Comparison of ENCODE assay signal across 27 cellular contexts in the genomic region with DNA sequence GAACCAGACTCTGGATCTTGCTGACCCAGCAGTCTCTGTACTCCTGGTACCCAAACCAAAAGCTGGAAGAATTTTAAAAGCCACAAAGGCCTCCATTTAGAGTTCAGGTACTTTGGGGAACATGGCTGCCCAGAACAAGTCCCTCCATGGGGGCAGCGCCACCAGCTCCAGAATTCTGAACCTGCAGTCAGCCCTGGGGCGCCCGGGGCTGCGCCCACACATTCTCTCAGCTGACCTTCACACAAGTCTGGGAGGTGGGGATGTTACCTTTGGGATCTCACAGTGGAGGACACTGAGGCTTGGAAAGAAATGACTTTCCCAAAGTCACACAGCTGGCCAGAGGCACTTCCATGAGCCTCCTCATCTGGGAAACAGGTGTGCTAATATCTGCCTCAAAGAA.
"Had no signal": no experiment of that assay in that cellular context is flagged by ENCODE, and none has a peak within 500 bp of the region (broad histone marks: within the 10 kb centered on the region; RNA-seq: fewer than 3 reads in every experiment).

No MANE protein-coding gene starts in this region.

- ATAC-seq: naive thymus-derived CD8-positive, alpha-beta T cell; psoas muscle; right lobe of liver; stimulated activated naive B cell treated with anti-CD40 and anti-IgM and Interleukin-4, amounts not matched to agents 10 μg/mL and 1 μg/mL and 100 μg/mL, for 72 hours had no signal

- H3K9me3 ChIP-seq: ovary, psoas muscle, right lobe of liver, sigmoid colon, stomach, thoracic aorta, thyroid gland, tibial nerve, upper lobe of left lung, vagina had no signal

- H3K36me3 ChIP-seq: ovary, right lobe of liver, sigmoid colon, stomach, thoracic aorta, thyroid gland, tibial nerve, upper lobe of left lung, vagina had no signal

- H3K4me1 Mint-ChIP-seq: neural crest cell; stimulated activated effector memory CD8-positive, alpha-beta T cell treated with anti-CD3 and anti-CD28 coated beads, Interleukin-12 subunit alpha, Interleukin-12 subunit beta, amount 100 ng/mL, for 72 hours had no signal

- H3K9ac ChIP-seq: parathyroid adenoma had no signal

- FAIRE-seq: small intestine had no signal

- H3K4me3 ChIP-seq: ovary, psoas muscle, right lobe of liver, sigmoid colon, stomach, thoracic aorta, thyroid gland, tibial nerve, upper lobe of left lung, vagina had no signal

- H3K4me1 ChIP-seq: psoas muscle, right lobe of liver, thyroid gland, upper lobe of left lung, vagina had no signal

- H3K27ac Mint-ChIP-seq: natural killer cell treated with Interleukin-12 subunit alpha and Interleukin-12 subunit beta and Interleukin-15 and Interleukin-18, amount 100 ng/mL, for 72 hours; nephron progenitor cell; progenitor cell of endocrine pancreas; stimulated activated effector memory CD8-positive, alpha-beta T cell treated with anti-CD3 and anti-CD28 coated beads, Interleukin-12 subunit alpha, Interleukin-12 subunit beta, amount 100 ng/mL, for 72 hours; stimulated activated naive B cell treated with anti-CD40 and anti-IgM and Interleukin-4, amounts not matched to agents 10 μg/mL and 1 μg/mL and 100 μg/mL, for 72 hours; stimulated activated naive CD8-positive, alpha-beta T cell treated with anti-CD3 and anti-CD28 coated beads, Interleukin-15, Interleukin-2, amounts not matched to agents 100 ng/mL and 50 ng/mL, for 24 hours had no signal

- H3K27ac ChIP-seq: ovary, parathyroid adenoma, psoas muscle, right lobe of liver, stomach, thoracic aorta, thyroid gland, tibial nerve, upper lobe of left lung, vagina had no signal

- H3K4me3 Mint-ChIP-seq: naive thymus-derived CD8-positive, alpha-beta T cell; natural killer cell treated with Interleukin-12 subunit alpha and Interleukin-12 subunit beta and Interleukin-15 and Interleukin-18, amount 100 ng/mL, for 72 hours; nephron progenitor cell; neural crest cell; stimulated activated effector memory CD8-positive, alpha-beta T cell treated with anti-CD3 and anti-CD28 coated beads, Interleukin-12 subunit alpha, Interleukin-12 subunit beta, amount 100 ng/mL, for 72 hours; stimulated activated naive B cell treated with anti-CD40 and anti-IgM and Interleukin-4, amounts not matched to agents 10 μg/mL and 1 μg/mL and 100 μg/mL, for 72 hours; stimulated activated naive CD8-positive, alpha-beta T cell treated with anti-CD3 and anti-CD28 coated beads, Interleukin-15, Interleukin-2, amounts not matched to agents 100 ng/mL and 50 ng/mL, for 24 hours had no signal

- H3K36me3 Mint-ChIP-seq: naive thymus-derived CD8-positive, alpha-beta T cell; natural killer cell treated with Interleukin-12 subunit alpha and Interleukin-12 subunit beta and Interleukin-15 and Interleukin-18, amount 100 ng/mL, for 72 hours; stimulated activated effector memory CD8-positive, alpha-beta T cell treated with anti-CD3 and anti-CD28 coated beads, Interleukin-12 subunit alpha, Interleukin-12 subunit beta, amount 100 ng/mL, for 72 hours; stimulated activated naive B cell treated with anti-CD40 and anti-IgM and Interleukin-4, amounts not matched to agents 10 μg/mL and 1 μg/mL and 100 μg/mL, for 72 hours had no signal

- DNase-seq: naive thymus-derived CD8-positive, alpha-beta T cell; nephron progenitor cell; ovary; psoas muscle; right cardiac atrium; right lobe of liver; sigmoid colon; small intestine; stimulated activated CD4-positive, alpha-beta T cell treated with anti-CD3 and anti-CD28 coated beads, Interleukin-15, amount 100 ng/mL, for 24 hours; stimulated activated CD4-positive, alpha-beta T cell treated with anti-CD3 and anti-CD28 coated beads, Interleukin-2, amount 100 ng/mL, for 24 hours; stimulated activated CD4-positive, alpha-beta T cell treated with anti-CD3 and anti-CD28 coated beads, Interleukin-2, amount 100 ng/mL, for 48 hours; stimulated activated CD4-positive, alpha-beta T cell treated with anti-CD3 and anti-CD28 coated beads, Interleukin-4, amount 100 ng/mL, for 24 hours; stimulated activated naive B cell treated with anti-CD40 and anti-IgM and Interleukin-4, amounts not matched to agents 10 μg/mL and 1 μg/mL and 100 μg/mL, for 72 hours; stimulated activated naive CD4-positive, alpha-beta T cell treated with Interleukin-2 at 50 U/mL for 16 hours; stomach; thyroid gland; trophoblast cell had no signal

- H2AFZ ChIP-seq: parathyroid adenoma had no signal

- H3K9me3 Mint-ChIP-seq: naive thymus-derived CD8-positive, alpha-beta T cell; natural killer cell treated with Interleukin-12 subunit alpha and Interleukin-12 subunit beta and Interleukin-15 and Interleukin-18, amount 100 ng/mL, for 72 hours; nephron progenitor cell; neural crest cell; stimulated activated effector memory CD8-positive, alpha-beta T cell treated with anti-CD3 and anti-CD28 coated beads, Interleukin-12 subunit alpha, Interleukin-12 subunit beta, amount 100 ng/mL, for 72 hours; stimulated activated naive B cell treated with anti-CD40 and anti-IgM and Interleukin-4, amounts not matched to agents 10 μg/mL and 1 μg/mL and 100 μg/mL, for 72 hours; stimulated activated naive CD8-positive, alpha-beta T cell treated with anti-CD3 and anti-CD28 coated beads, Interleukin-15, Interleukin-2, amounts not matched to agents 100 ng/mL and 50 ng/mL, for 24 hours had no signal

- H3K27me3 ChIP-seq: ovary, right lobe of liver, thyroid gland, upper lobe of left lung, vagina had no signal
